9 cellular contexts compared by ENCODE assay signal in genomic region chr12:46214668-46215429, GRCh38. TPM values are rescaled to one million over a fixed set of nuclear protein-coding genes. Genes with fewer than 3 reads are reported as not detected.
DNase-seq lines count a peak whose midpoint lies in the region; ATAC-seq, FAIRE-seq and TF ChIP-seq lines count a peak whose summit lies in the region.
"Had no signal": no experiment of that assay in that cellular context is flagged by ENCODE, and none has a peak within 500 bp of the region (broad histone marks: within the 10 kb centered on the region; RNA-seq: fewer than 3 reads in every experiment).

No MANE protein-coding gene starts in this region.

- H3K4me3 ChIP-seq in lower lobe of right lung (no peak overlapping the region), transverse colon (no peak overlapping the region)
- H3K4me3 ChIP-seq: A549 had no signal

- no peaks in the 10 kb centered on the region for H3K27me3 ChIP-seq in lower lobe of right lung (ENCODE audit: low read depth)
- H3K27me3 ChIP-seq in transverse colon, result no peaks in the 10 kb centered on the region

- TF ChIP-seq POLR2A in transverse colon (IDR thresholded peaks at IDR 0.05) (peak; percentile 9), H54 (IDR thresholded peaks at IDR 0.05; ENCODE audit: low read depth, low read length) (no peak)

- no peaks in the 10 kb centered on the region for H3K27me3 Mint-ChIP-seq in activated CD8-positive, alpha-beta T cell treated with anti-CD3 and anti-CD28 coated beads, Interleukin-2, amount 10 ng/mL, durations not matched to agents 7 days and 5 days (ENCODE audit: low read depth)

- peaks cover 85% of the 10 kb centered on the region for H3K36me3 Mint-ChIP-seq in activated CD8-positive, alpha-beta T cell treated with anti-CD3 and anti-CD28 coated beads, Interleukin-2, amount 10 ng/mL, durations not matched to agents 7 days and 5 days (ENCODE audit: low read depth)

- H3K27ac ChIP-seq in lower lobe of right lung (peak overlapping the region; percentile 1), transverse colon (peak overlapping the region; percentile 52 to 68 (median 62))
- H3K27ac ChIP-seq: A549 had no signal

- no peaks in the 10 kb centered on the region for H3K9me3 Mint-ChIP-seq in activated CD8-positive, alpha-beta T cell treated with anti-CD3 and anti-CD28 coated beads, Interleukin-2, amount 10 ng/mL, durations not matched to agents 7 days and 5 days (ENCODE audit: insufficient read depth)

- DNase-seq in SIG-M5 treated with dmso at 0.1 percent for 504 hours (lab: John Stamatoyannopoulos, UW; ENCODE audit: unreplicated experiment), result peak; percentile 9
- DNase-seq in SIG-M5 (lab: John Stamatoyannopoulos, UW), result no peak
- DNase-seq in activated CD8-positive, alpha-beta T cell treated with anti-CD3 and anti-CD28 coated beads, Interleukin-2, amount 10 ng/mL, durations not matched to agents 7 days and 5 days, result peak; percentile 90
- DNase-seq in lower lobe of right lung, result no peak
- peak; percentile 66 for DNase-seq in transverse colon
- DNase-seq in NCI-H2196 (lab: John Stamatoyannopoulos, UW; ENCODE audit: unreplicated experiment), result no peak
- no peak for DNase-seq in H54 (ENCODE audit: insufficient read length, low spot score)

- CTCF ChIA-PET in activated CD8-positive, alpha-beta T cell treated with anti-CD3 and anti-CD28 coated beads, Interleukin-2, amount 10 ng/mL, durations not matched to agents 7 days and 5 days (lab: Charles Lee), result interaction anchor here (0.6 to 4.2 kb wide), 9 partner anchors 9 to 90 kb away, joined by 3 to 31 read pairs (median 4); partner anchors contain the start of gene SLC38A1

- H3K36me3 ChIP-seq in lower lobe of right lung (no peaks in the 10 kb centered on the region), transverse colon (no peaks in the 10 kb centered on the region)

- no peak for TF ChIP-seq EP300 in transverse colon (IDR thresholded peaks at IDR 0.05; ENCODE audit: low read depth)

- H3K9me3 ChIP-seq in lower lobe of right lung (no peaks in the 10 kb centered on the region), transverse colon (no peaks in the 10 kb centered on the region)
- H3K9me3 ChIP-seq: A549 had no signal

- 46 to 76% methylated on average over 5 to 7 of the region's 7 CpGs for WGBS in transverse colon (ENCODE audit: low coverage in 1 of 2), 2 donors

- H3K4me1 ChIP-seq in lower lobe of right lung (peaks cover 35% of the 10 kb centered on the region), transverse colon (peaks cover 5 to 59% (median 26%) of the 10 kb centered on the region in 4 donors)

- ATAC-seq in HG03521 (IDR thresholded peaks at IDR 0.05; ENCODE audit: unreplicated experiment), result peak; percentile 62
- peak; percentile 74 for ATAC-seq in activated CD8-positive, alpha-beta T cell treated with anti-CD3 and anti-CD28 coated beads, Interleukin-2, amount 10 ng/mL, durations not matched to agents 7 days and 5 days
- ATAC-seq in lower lobe of right lung, result peak; percentile 39 to 83

- H3K27ac Mint-ChIP-seq in activated CD8-positive, alpha-beta T cell treated with anti-CD3 and anti-CD28 coated beads, Interleukin-2, amount 10 ng/mL, durations not matched to agents 7 days and 5 days, result peak overlapping the region; percentile 85

- no peak for TF ChIP-seq CTCF in lower lobe of right lung (IDR thresholded peaks at IDR 0.05)
- TF ChIP-seq CTCF in transverse colon (IDR thresholded peaks at IDR 0.05), result no peak

- intact Hi-C loops in lower lobe of right lung (cut with DNase I), result no loop called here
- intact Hi-C loops in transverse colon (cut with DNase I; ENCODE audit: low total_unique reads), result no loop called here

- no peak for FAIRE-seq in H54 (lab: Jason Lieb, UNC)
- FAIRE-seq: A549 had no signal

- H3K4me1 Mint-ChIP-seq in activated CD8-positive, alpha-beta T cell treated with anti-CD3 and anti-CD28 coated beads, Interleukin-2, amount 10 ng/mL, durations not matched to agents 7 days and 5 days (ENCODE audit: low read depth), result peaks cover 95% of the 10 kb centered on the region

- H3K4me3 Mint-ChIP-seq in activated CD8-positive, alpha-beta T cell treated with anti-CD3 and anti-CD28 coated beads, Interleukin-2, amount 10 ng/mL, durations not matched to agents 7 days and 5 days, result peak overlapping the region; percentile 39

- in situ Hi-C loops in transverse colon (cut with MboI; ENCODE audit: low pct_ligation_motif_present in 1 of 4, low pct_unique_long_range_greater_than_20kb in 1 of 4, low sequenced_read_pairs in 3 of 4), result loop anchor here in 1 of 4 donors (10.0 kb wide), 1 partner anchor 50 kb away; the partner anchor contains the start of gene SLC38A1

- POLR2A ChIA-PET in activated CD8-positive, alpha-beta T cell treated with anti-CD3 and anti-CD28 coated beads, Interleukin-2, amount 10 ng/mL, durations not matched to agents 7 days and 5 days (lab: Charles Lee), result interaction anchor here (0.5 to 15.1 kb wide), 22 partner anchors 8 to 1175 kb away, joined by 3 to 345 read pairs (median 4); partner anchors contain the start of genes SCAF11, SLC38A1 and SLC38A2

RNA-seq across cellular contexts. Expression of gene SLC38A1, which starts 54.0 kb away (rescaled TPM):
- total RNA-seq in activated CD8-positive, alpha-beta T cell treated with anti-CD3 and anti-CD28 coated beads, Interleukin-2, amount 10 ng/mL, durations not matched to agents 7 days and 5 days, result 100 to 1,000 TPM; 162 to 168 TPM
- 45.8 TPM for total RNA-seq in lower lobe of right lung
- 100 to 1,000 TPM in 3 of 4 donors, 10 to 100 TPM in 1; 36.8 to 139 (median 117) TPM for total RNA-seq in transverse colon

Comparison
In these comparisons a context has a peak if more than half of its experiments do, and no peak if none do; other contexts are left out.
1. DNase-seq: peak in SIG-M5 treated with dmso at 0.1 percent for 504 hours (single experiment), activated CD8-positive, alpha-beta T cell treated with anti-CD3 and anti-CD28 coated beads, Interleukin-2, amount 10 ng/mL, durations not matched to agents 7 days and 5 days (single experiment) and transverse colon (single experiment); none in SIG-M5 (single experiment), lower lobe of right lung (single experiment), NCI-H2196 (single experiment) and H54 (single experiment).
2. Peak in every context shown above with its lines, with median percentiles within 50 percentile points of each other: ATAC-seq.